ENCODE assay signal across 1 cellular context in the genomic region with DNA sequence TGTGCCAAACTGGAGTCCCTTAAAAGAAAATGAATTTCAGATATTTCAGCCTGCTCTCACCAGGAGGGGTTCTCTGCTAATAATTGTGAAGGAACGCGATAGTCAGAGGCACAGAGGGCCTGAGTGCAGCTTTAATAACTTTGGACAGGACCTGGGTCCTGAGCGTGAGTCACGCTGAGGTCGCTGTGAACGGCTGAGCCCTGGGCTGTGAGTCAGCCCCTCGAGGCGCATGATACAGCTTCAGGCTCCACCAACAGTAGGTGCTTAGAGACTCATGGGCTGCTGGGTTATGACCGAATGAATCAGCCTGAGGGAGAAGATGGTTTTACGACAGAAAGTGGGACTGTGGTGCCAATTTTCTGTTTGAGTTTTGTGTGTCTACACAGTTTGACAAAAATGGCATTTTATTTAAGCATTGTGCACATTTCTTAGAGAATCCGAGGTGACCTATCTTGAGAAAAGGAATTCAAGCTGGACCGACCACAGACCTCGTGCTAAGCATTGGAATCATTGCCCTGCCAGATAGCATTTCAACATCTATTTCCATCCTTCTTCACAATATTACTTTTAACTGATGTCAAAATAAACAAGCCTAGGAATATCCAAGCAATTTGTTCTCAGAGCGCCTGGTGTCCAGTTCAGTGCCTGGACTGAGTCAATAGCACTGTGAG.
TF ChIP-seq lines count a peak whose summit lies in the region.

No MANE protein-coding gene starts in this region.

TF ChIP-seq in HCT116, 20 proteins besides CTCF, POLR2A, EP300 and RAD21 (continued from another document):
- TF ChIP-seq, protein P1, sequence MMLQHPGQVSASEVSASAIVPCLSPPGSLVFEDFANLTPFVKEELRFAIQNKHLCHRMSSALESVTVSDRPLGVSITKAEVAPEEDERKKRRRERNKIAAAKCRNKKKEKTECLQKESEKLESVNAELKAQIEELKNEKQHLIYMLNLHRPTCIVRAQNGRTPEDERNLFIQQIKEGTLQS (IDR thresholded peaks at IDR 0.05), result no peak
- TF ChIP-seq CEBPB (IDR thresholded peaks at IDR 0.05; ENCODE audit: low read depth), result peak; percentile 43; the same call in 1 of the 2 replicates
- TF ChIP-seq FOSL1 (IDR thresholded peaks at IDR 0.05; ENCODE audit: low read depth), result peak; percentile 94
- no peak for TF ChIP-seq EZH2phosphoT487 (IDR thresholded peaks at IDR 0.05; ENCODE audit: borderline replicate concordance)
- TF ChIP-seq ELF1 (IDR thresholded peaks at IDR 0.05; ENCODE audit: borderline replicate concordance, low read depth), result no peak
- TF ChIP-seq ZFX (IDR thresholded peaks at IDR 0.05), result no peak
- peak; percentile 99 for TF ChIP-seq CBX3 (IDR thresholded peaks at IDR 0.05; ENCODE audit: low read depth)
- TF ChIP-seq SP1 (IDR thresholded peaks at IDR 0.05; ENCODE audit: low read depth), result peak; percentile 90
- peak; percentile 74; the same call in 1 of the 2 replicates for TF ChIP-seq SRF (IDR thresholded peaks at IDR 0.05; ENCODE audit: low read depth)
- TF ChIP-seq TCF7L2 (IDR thresholded peaks at IDR 0.05; ENCODE audit: borderline replicate concordance, extremely low read depth, insufficient read depth, insufficient read length), result no peak
- TF ChIP-seq SIN3A (IDR thresholded peaks at IDR 0.05; ENCODE audit: low read depth), result no peak
- TF ChIP-seq, protein P2, sequence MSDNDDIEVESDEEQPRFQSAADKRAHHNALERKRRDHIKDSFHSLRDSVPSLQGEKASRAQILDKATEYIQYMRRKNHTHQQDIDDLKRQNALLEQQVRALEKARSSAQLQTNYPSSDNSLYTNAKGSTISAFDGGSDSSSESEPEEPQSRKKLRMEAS (IDR thresholded peaks at IDR 0.05), result peak; percentile 86
- no peak for TF ChIP-seq EGR1 (IDR thresholded peaks at IDR 0.05; ENCODE audit: low read depth)
- no peak for TF ChIP-seq YY1 (IDR thresholded peaks at IDR 0.05; ENCODE audit: extremely low read depth, insufficient replicate concordance, low read depth, low read length)
